In the genomic region with DNA sequence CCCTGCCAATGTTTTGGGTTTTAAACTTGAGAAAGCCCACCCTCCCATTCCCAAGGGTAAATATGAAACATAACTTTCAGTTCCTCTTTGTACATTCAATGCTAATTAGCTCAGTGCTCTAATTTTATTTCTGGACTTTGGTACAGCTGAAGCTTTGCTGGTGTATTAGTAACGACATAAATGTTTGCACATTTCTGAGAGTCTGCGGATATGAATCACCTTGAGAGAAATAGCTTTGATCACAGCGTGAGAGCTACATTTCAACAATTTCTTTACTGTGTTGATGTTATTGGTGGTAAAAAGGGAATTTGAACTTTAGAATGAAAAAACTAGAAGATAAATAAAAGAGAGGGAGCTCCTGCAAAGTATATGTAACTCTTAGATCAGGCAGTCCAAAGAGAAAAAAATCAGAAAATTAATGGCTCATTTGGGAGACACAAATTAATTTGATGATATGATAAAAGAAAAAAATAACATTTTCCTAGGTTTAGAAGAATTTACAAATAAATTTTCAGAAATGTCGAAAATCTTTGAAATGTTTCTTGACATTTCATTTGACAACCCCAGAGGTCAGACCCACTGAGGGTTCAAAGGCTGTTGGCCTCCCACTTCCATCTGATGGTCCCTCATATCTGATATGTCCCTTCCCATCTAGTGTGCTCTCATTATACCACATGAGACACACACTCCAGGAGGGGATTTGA, we compare ENCODE assay signal across 1 cellular context.
TF ChIP-seq lines count a peak whose summit lies in the region.

No MANE protein-coding gene starts in this region.

TF ChIP-seq in HepG2, 621 proteins besides CTCF, POLR2A, EP300 and RAD21 (continued from another document and continues in another):
- TF ChIP-seq, protein P1, sequence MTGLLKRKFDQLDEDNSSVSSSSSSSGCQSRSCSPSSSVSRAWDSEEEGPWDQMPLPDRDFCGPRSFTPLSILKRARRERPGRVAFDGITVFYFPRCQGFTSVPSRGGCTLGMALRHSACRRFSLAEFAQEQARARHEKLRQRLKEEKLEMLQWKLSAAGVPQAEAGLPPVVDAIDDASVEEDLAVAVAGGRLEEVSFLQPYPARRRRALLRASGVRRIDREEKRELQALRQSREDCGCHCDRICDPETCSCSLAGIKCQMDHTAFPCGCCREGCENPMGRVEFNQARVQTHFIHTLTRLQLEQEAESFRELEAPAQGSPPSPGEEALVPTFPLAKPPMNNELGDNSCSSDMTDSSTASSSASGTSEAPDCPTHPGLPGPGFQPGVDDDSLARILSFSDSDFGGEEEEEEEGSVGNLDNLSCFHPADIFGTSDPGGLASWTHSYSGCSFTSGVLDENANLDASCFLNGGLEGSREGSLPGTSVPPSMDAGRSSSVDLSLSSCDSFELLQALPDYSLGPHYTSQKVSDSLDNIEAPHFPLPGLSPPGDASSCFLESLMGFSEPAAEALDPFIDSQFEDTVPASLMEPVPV (CRISPR knock-in tag; IDR thresholded peaks at IDR 0.05), result no peak
- TF ChIP-seq NRL (CRISPR knock-in tag; IDR thresholded peaks at IDR 0.05; ENCODE audit: borderline replicate concordance), result no peak
- no peak; the same call in 1 of the 2 replicates for TF ChIP-seq HDAC1 (CRISPR knock-in tag; IDR thresholded peaks at IDR 0.05)
- no peak for TF ChIP-seq IKZF1 (IDR thresholded peaks at IDR 0.05)
- peak; percentile 29; the same call in 1 of the 2 replicates for TF ChIP-seq ZNF652 (CRISPR knock-in tag; IDR thresholded peaks at IDR 0.05; ENCODE audit: borderline replicate concordance, low read depth)
- no peak for TF ChIP-seq ZNF558 (CRISPR knock-in tag; IDR thresholded peaks at IDR 0.05; ENCODE audit: borderline replicate concordance)
- TF ChIP-seq ZNF251 (CRISPR knock-in tag; IDR thresholded peaks at IDR 0.05), result no peak
- TF ChIP-seq, protein P2, sequence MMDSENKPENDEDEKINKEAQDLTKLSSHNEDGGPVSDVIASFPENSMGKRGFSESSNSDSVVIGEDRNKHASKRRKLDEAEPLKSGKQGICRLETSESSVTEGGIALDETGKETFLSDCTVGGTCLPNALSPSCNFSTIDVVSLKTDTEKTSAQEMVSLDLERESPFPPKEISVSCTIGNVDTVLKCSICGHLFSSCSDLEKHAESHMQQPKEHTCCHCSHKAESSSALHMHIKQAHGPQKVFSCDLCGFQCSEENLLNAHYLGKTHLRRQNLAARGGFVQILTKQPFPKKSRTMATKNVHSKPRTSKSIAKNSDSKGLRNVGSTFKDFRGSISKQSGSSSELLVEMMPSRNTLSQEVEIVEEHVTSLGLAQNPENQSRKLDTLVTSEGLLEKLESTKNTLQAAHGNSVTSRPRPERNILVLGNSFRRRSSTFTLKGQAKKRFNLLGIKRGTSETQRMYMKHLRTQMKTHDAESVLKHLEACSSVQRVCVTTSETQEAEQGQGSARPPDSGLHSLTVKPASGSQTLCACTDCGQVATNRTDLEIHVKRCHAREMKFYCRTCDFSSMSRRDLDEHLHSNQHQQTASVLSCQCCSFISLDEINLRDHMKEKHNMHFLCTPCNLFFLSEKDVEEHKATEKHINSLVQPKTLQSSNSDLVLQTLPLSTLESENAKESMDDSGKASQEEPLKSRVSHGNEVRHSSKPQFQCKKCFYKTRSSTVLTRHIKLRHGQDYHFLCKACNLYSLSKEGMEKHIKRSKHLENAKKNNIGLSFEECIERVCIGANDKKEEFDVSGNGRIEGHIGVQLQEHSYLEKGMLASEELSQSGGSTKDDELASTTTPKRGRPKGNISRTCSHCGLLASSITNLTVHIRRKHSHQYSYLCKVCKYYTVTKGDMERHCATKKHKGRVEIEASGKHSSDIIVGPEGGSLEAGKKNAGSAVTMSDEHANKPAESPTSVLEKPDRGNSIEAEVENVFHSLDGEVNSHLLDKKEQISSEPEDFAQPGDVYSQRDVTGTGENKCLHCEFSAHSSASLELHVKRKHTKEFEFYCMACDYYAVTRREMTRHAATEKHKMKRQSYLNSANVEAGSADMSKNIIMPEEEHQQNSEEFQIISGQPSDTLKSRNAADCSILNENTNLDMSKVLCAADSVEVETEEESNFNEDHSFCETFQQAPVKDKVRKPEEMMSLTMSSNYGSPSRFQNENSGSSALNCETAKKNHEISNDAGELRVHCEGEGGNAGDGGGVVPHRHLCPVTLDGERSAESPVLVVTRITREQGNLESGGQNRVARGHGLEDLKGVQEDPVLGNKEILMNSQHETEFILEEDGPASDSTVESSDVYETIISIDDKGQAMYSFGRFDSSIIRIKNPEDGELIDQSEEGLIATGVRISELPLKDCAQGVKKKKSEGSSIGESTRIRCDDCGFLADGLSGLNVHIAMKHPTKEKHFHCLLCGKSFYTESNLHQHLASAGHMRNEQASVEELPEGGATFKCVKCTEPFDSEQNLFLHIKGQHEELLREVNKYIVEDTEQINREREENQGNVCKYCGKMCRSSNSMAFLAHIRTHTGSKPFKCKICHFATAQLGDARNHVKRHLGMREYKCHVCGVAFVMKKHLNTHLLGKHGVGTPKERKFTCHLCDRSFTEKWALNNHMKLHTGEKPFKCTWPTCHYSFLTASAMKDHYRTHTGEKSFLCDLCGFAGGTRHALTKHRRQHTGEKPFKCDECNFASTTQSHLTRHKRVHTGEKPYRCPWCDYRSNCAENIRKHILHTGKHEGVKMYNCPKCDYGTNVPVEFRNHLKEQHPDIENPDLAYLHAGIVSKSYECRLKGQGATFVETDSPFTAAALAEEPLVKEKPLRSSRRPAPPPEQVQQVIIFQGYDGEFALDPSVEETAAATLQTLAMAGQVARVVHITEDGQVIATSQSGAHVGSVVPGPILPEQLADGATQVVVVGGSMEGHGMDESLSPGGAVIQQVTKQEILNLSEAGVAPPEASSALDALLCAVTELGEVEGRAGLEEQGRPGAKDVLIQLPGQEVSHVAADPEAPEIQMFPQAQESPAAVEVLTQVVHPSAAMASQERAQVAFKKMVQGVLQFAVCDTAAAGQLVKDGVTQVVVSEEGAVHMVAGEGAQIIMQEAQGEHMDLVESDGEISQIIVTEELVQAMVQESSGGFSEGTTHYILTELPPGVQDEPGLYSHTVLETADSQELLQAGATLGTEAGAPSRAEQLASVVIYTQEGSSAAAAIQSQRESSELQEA (CRISPR knock-in tag; IDR thresholded peaks at IDR 0.05; ENCODE audit: not compliant biosample characterization), result no peak
- no peak for TF ChIP-seq ZNF660 (CRISPR knock-in tag; IDR thresholded peaks at IDR 0.05; ENCODE audit: borderline replicate concordance, low read depth)
- no peak for TF ChIP-seq KLF12 (CRISPR knock-in tag; IDR thresholded peaks at IDR 0.05; ENCODE audit: borderline replicate concordance)
- no peak for TF ChIP-seq THYN1 (CRISPR knock-in tag; IDR thresholded peaks at IDR 0.05; ENCODE audit: borderline replicate concordance, low read depth)
- TF ChIP-seq, protein P3, sequence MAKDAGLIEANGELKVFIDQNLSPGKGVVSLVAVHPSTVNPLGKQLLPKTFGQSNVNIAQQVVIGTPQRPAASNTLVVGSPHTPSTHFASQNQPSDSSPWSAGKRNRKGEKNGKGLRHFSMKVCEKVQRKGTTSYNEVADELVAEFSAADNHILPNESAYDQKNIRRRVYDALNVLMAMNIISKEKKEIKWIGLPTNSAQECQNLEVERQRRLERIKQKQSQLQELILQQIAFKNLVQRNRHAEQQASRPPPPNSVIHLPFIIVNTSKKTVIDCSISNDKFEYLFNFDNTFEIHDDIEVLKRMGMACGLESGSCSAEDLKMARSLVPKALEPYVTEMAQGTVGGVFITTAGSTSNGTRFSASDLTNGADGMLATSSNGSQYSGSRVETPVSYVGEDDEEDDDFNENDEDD (CRISPR knock-in tag; IDR thresholded peaks at IDR 0.05; ENCODE audit: borderline replicate concordance), result no peak
- TF ChIP-seq, protein P4, sequence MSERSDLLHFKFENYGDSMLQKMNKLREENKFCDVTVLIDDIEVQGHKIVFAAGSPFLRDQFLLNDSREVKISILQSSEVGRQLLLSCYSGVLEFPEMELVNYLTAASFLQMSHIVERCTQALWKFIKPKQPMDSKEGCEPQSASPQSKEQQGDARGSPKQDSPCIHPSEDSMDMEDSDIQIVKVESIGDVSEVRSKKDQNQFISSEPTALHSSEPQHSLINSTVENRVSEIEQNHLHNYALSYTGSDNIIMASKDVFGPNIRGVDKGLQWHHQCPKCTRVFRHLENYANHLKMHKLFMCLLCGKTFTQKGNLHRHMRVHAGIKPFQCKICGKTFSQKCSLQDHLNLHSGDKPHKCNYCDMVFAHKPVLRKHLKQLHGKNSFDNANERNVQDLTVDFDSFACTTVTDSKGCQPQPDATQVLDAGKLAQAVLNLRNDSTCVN (CRISPR knock-in tag; IDR thresholded peaks at IDR 0.05; ENCODE audit: borderline replicate concordance), result no peak
- TF ChIP-seq ZNF788 (CRISPR knock-in tag; IDR thresholded peaks at IDR 0.05; ENCODE audit: borderline replicate concordance), result no peak
- TF ChIP-seq GATA4 (IDR thresholded peaks at IDR 0.05; ENCODE audit: borderline replicate concordance, low read depth), result peak; percentile 69; the same call in 1 of the 2 replicates
- no peak for TF ChIP-seq KDM5A (IDR thresholded peaks at IDR 0.05; ENCODE audit: borderline replicate concordance, low read length)
- TF ChIP-seq CHD2 (IDR thresholded peaks at IDR 0.05; ENCODE audit: low read depth, low read length), result no peak
- TF ChIP-seq CAMTA2 (CRISPR knock-in tag; IDR thresholded peaks at IDR 0.05; ENCODE audit: borderline replicate concordance), result no peak
- TF ChIP-seq ZNF775 (CRISPR knock-in tag; IDR thresholded peaks at IDR 0.05; ENCODE audit: borderline replicate concordance), result no peak
- no peak for TF ChIP-seq ZMYM2 (CRISPR knock-in tag; IDR thresholded peaks at IDR 0.05)
- TF ChIP-seq, protein P5, sequence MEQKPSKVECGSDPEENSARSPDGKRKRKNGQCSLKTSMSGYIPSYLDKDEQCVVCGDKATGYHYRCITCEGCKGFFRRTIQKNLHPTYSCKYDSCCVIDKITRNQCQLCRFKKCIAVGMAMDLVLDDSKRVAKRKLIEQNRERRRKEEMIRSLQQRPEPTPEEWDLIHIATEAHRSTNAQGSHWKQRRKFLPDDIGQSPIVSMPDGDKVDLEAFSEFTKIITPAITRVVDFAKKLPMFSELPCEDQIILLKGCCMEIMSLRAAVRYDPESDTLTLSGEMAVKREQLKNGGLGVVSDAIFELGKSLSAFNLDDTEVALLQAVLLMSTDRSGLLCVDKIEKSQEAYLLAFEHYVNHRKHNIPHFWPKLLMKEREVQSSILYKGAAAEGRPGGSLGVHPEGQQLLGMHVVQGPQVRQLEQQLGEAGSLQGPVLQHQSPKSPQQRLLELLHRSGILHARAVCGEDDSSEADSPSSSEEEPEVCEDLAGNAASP (CRISPR knock-in tag; IDR thresholded peaks at IDR 0.05; ENCODE audit: borderline replicate concordance), result peak; percentile 48; the same call in 1 of the 2 replicates
- TF ChIP-seq ZSCAN21 (CRISPR knock-in tag; IDR thresholded peaks at IDR 0.05; ENCODE audit: borderline replicate concordance), result no peak
- TF ChIP-seq, protein P6, sequence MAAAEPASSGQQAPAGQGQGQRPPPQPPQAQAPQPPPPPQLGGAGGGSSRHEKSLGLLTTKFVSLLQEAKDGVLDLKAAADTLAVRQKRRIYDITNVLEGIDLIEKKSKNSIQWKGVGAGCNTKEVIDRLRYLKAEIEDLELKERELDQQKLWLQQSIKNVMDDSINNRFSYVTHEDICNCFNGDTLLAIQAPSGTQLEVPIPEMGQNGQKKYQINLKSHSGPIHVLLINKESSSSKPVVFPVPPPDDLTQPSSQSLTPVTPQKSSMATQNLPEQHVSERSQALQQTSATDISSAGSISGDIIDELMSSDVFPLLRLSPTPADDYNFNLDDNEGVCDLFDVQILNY (CRISPR knock-in tag; conservative IDR thresholded peaks at IDR 0.05), result no peak
- peak; percentile 78 for TF ChIP-seq FOXK1 (CRISPR knock-in tag; IDR thresholded peaks at IDR 0.05; ENCODE audit: borderline replicate concordance, low read depth)
- TF ChIP-seq HCFC1 (IDR thresholded peaks at IDR 0.05; ENCODE audit: low read depth, low read length), result no peak
- TF ChIP-seq ZZZ3 (CRISPR knock-in tag; IDR thresholded peaks at IDR 0.05; ENCODE audit: borderline replicate concordance), result no peak
- no peak for TF ChIP-seq ATRX (CRISPR knock-in tag; IDR thresholded peaks at IDR 0.05; ENCODE audit: borderline replicate concordance)
- no peak for TF ChIP-seq POLR2AphosphoS2 (IDR thresholded peaks at IDR 0.05; ENCODE audit: low read depth, low read length)
- peak; percentile 83; the same call in 1 of the 2 replicates for TF ChIP-seq ZNF816 (CRISPR knock-in tag; IDR thresholded peaks at IDR 0.05; ENCODE audit: borderline replicate concordance)
- no peak for TF ChIP-seq ZNF577 (CRISPR knock-in tag; IDR thresholded peaks at IDR 0.05; ENCODE audit: borderline replicate concordance, low read depth)
- peak; percentile 31; the same call in 1 of the 2 replicates for TF ChIP-seq SIX4 (CRISPR knock-in tag; IDR thresholded peaks at IDR 0.05)
- TF ChIP-seq JDP2 (CRISPR knock-in tag; IDR thresholded peaks at IDR 0.05; ENCODE audit: borderline replicate concordance), result no peak
- no peak for TF ChIP-seq GFI1 (CRISPR knock-in tag; IDR thresholded peaks at IDR 0.05; ENCODE audit: borderline replicate concordance)
- TF ChIP-seq, protein P7, sequence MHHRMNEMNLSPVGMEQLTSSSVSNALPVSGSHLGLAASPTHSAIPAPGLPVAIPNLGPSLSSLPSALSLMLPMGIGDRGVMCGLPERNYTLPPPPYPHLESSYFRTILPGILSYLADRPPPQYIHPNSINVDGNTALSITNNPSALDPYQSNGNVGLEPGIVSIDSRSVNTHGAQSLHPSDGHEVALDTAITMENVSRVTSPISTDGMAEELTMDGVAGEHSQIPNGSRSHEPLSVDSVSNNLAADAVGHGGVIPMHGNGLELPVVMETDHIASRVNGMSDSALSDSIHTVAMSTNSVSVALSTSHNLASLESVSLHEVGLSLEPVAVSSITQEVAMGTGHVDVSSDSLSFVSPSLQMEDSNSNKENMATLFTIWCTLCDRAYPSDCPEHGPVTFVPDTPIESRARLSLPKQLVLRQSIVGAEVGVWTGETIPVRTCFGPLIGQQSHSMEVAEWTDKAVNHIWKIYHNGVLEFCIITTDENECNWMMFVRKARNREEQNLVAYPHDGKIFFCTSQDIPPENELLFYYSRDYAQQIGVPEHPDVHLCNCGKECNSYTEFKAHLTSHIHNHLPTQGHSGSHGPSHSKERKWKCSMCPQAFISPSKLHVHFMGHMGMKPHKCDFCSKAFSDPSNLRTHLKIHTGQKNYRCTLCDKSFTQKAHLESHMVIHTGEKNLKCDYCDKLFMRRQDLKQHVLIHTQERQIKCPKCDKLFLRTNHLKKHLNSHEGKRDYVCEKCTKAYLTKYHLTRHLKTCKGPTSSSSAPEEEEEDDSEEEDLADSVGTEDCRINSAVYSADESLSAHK (CRISPR knock-in tag; IDR thresholded peaks at IDR 0.05; ENCODE audit: borderline replicate concordance), result no peak
- no peak for TF ChIP-seq SOX6 (IDR thresholded peaks at IDR 0.05)
- TF ChIP-seq SOX6 (CRISPR knock-in tag; IDR thresholded peaks at IDR 0.05), result peak; percentile 73; the same call in 1 of the 2 replicates
- TF ChIP-seq, protein P8, sequence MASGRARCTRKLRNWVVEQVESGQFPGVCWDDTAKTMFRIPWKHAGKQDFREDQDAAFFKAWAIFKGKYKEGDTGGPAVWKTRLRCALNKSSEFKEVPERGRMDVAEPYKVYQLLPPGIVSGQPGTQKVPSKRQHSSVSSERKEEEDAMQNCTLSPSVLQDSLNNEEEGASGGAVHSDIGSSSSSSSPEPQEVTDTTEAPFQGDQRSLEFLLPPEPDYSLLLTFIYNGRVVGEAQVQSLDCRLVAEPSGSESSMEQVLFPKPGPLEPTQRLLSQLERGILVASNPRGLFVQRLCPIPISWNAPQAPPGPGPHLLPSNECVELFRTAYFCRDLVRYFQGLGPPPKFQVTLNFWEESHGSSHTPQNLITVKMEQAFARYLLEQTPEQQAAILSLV (CRISPR knock-in tag; IDR thresholded peaks at IDR 0.05; ENCODE audit: borderline replicate concordance), result no peak
- no peak for TF ChIP-seq REPIN1 (CRISPR knock-in tag; IDR thresholded peaks at IDR 0.05; ENCODE audit: borderline replicate concordance, low read depth)
- no peak for TF ChIP-seq ZNF30 (CRISPR knock-in tag; IDR thresholded peaks at IDR 0.05)
- TF ChIP-seq ZNF484 (CRISPR knock-in tag; IDR thresholded peaks at IDR 0.05; ENCODE audit: borderline replicate concordance, low read depth), result no peak
- no peak for TF ChIP-seq ZNF33A (CRISPR knock-in tag; IDR thresholded peaks at IDR 0.05; ENCODE audit: borderline replicate concordance)
- 0 out of 2 replicates have a peak, but pooled peaks have one; percentile 45 for TF ChIP-seq ZNF12 (CRISPR knock-in tag; IDR thresholded peaks at IDR 0.05)
